Comparison of ENCODE assay signal across 12 cellular contexts in genomic region chr6:125274935-125275334, GRCh38. TPM values are rescaled to one million over a fixed set of nuclear protein-coding genes. Genes with fewer than 3 reads are reported as not detected.
DNase-seq lines count a peak whose midpoint lies in the region; ATAC-seq and TF ChIP-seq lines count a peak whose summit lies in the region.
"Had no signal": no experiment of that assay in that cellular context is flagged by ENCODE, and none has a peak within 500 bp of the region (broad histone marks: within the 10 kb centered on the region; RNA-seq: fewer than 3 reads in every experiment).

No MANE protein-coding gene starts in this region.

- H3K27ac Mint-ChIP-seq in CD8-positive, alpha-beta T cell: peak overlapping the region; percentile 60
- H3K27ac Mint-ChIP-seq in memory B cell: peak overlapping the region; percentile 5

- TF ChIP-seq CTCF in CD8-positive, alpha-beta T cell (IDR thresholded peaks at IDR 0.05): no peak
- TF ChIP-seq CTCF in esophagus muscularis mucosa (IDR thresholded peaks at IDR 0.05): no peak

- POLR2A ChIA-PET in CD8-positive, alpha-beta T cell (lab: Charles Lee): no interaction called here

- no peaks in the 10 kb centered on the region for H3K27me3 ChIP-seq in CD8-positive, alpha-beta T cell (ENCODE audit: insufficient read depth, low read length)
- H3K27me3 ChIP-seq in esophagus muscularis mucosa: no peaks in the 10 kb centered on the region

- WGBS in esophagus muscularis mucosa: 78% methylated on average over 3 of the region's 3 CpGs

- intact Hi-C loops in CD8-positive, alpha-beta T cell (cut with DNase I, micrococcal nuclease): no loop called here
- intact Hi-C loops in esophagus muscularis mucosa (cut with DNase I): no loop called here

- H3K4me3 Mint-ChIP-seq in CD8-positive, alpha-beta T cell: no peak overlapping the region
- no peak overlapping the region for H3K4me3 Mint-ChIP-seq in memory B cell

- no peak overlapping the region for H3K27ac ChIP-seq in CD8-positive, alpha-beta T cell (ENCODE audit: low read depth, low read length)
- no peak overlapping the region for H3K27ac ChIP-seq in esophagus muscularis mucosa (replicated peaks in 1 of 4)

- no peak for TF ChIP-seq EP300 in esophagus muscularis mucosa (IDR thresholded peaks at IDR 0.05)

- H3K36me3 ChIP-seq in CD8-positive, alpha-beta T cell (ENCODE audit: insufficient read depth, low read length): peaks cover 12% of the 10 kb centered on the region
- H3K36me3 ChIP-seq in esophagus muscularis mucosa: peaks cover 22 to 50% (median 33%) of the 10 kb centered on the region in 4 donors

- CTCF ChIA-PET in CD8-positive, alpha-beta T cell (lab: Charles Lee): no interaction called here

- no peaks in the 10 kb centered on the region for H3K9me3 ChIP-seq in CD8-positive, alpha-beta T cell (ENCODE audit: low read length)
- H3K9me3 ChIP-seq in esophagus muscularis mucosa: no peaks in the 10 kb centered on the region

- peaks cover 82% of the 10 kb centered on the region for H3K36me3 Mint-ChIP-seq in CD8-positive, alpha-beta T cell
- H3K36me3 Mint-ChIP-seq in memory B cell: peaks cover 51% of the 10 kb centered on the region

- H3K27me3 Mint-ChIP-seq in CD8-positive, alpha-beta T cell (ENCODE audit: low read depth): no peaks in the 10 kb centered on the region
- no peaks in the 10 kb centered on the region for H3K27me3 Mint-ChIP-seq in memory B cell

- no peaks in the 10 kb centered on the region for H3K4me1 ChIP-seq in CD8-positive, alpha-beta T cell (ENCODE audit: insufficient read depth, low read length)
- no peaks in the 10 kb centered on the region for H3K4me1 ChIP-seq in esophagus muscularis mucosa

- DNase-seq in CD8-positive, alpha-beta T cell: no peak
- DNase-seq in NCI-H69 (lab: John Stamatoyannopoulos, UW) (peak; percentile 82), dermis blood vessel endothelial cell (peak; percentile 66), memory B cell (ENCODE audit: low spot score in 2 of 2) (no peak), NCI-H1930 (lab: John Stamatoyannopoulos, UW) (no peak), esophagus muscularis mucosa (ENCODE audit: extremely low spot score) (no peak)
- DNase-seq: Calu3, DMS79 treated with DMSO at 0.1 percent for 48 hours, H7, NCI-H1105 treated with DMSO at 0.1 percent for 48 hours, NCI-H2029 had no signal

- no peak for ATAC-seq in CD8-positive, alpha-beta T cell
- ATAC-seq in memory B cell (ENCODE audit: low read depth) (no peak), esophagus mucosa (no peak)

- no peak for TF ChIP-seq POLR2A in esophagus muscularis mucosa (IDR thresholded peaks at IDR 0.05; ENCODE audit: low read depth)

- H3K9me3 Mint-ChIP-seq in CD8-positive, alpha-beta T cell: no peaks in the 10 kb centered on the region
- no peaks in the 10 kb centered on the region for H3K9me3 Mint-ChIP-seq in memory B cell

- H3K4me3 ChIP-seq in CD8-positive, alpha-beta T cell (ENCODE audit: low read depth, low read length): no peak overlapping the region
- no peak overlapping the region for H3K4me3 ChIP-seq in esophagus muscularis mucosa

- H3K4me1 Mint-ChIP-seq in CD8-positive, alpha-beta T cell (ENCODE audit: low read depth): peaks cover 30% of the 10 kb centered on the region
- no peaks in the 10 kb centered on the region for H3K4me1 Mint-ChIP-seq in memory B cell

RNA-seq across cellular contexts. Expression of gene HDDC2, which starts 26.8 kb away (rescaled TPM):
- 10 to 100 TPM; 16.2 to 24.9 TPM for total RNA-seq in CD8-positive, alpha-beta T cell
- total RNA-seq in dermis blood vessel endothelial cell (10.7 and 13.8 TPM in 2 replicates), esophagus mucosa (64.3 TPM), esophagus muscularis mucosa (10 to 100 TPM; 29.6 to 47.7 (median 38.4) TPM)

Comparison
In these comparisons a context has a peak if more than half of its experiments do, and no peak if none do; other contexts are left out.
1. DNase-seq: peak in NCI-H69 (single experiment) and dermis blood vessel endothelial cell (single experiment); none in CD8-positive, alpha-beta T cell (0 of 7), memory B cell (0 of 2), NCI-H1930 (0 of 2) and esophagus muscularis mucosa (single experiment).